Comparison of ENCODE assay signal across 1 cellular context in the genomic region with DNA sequence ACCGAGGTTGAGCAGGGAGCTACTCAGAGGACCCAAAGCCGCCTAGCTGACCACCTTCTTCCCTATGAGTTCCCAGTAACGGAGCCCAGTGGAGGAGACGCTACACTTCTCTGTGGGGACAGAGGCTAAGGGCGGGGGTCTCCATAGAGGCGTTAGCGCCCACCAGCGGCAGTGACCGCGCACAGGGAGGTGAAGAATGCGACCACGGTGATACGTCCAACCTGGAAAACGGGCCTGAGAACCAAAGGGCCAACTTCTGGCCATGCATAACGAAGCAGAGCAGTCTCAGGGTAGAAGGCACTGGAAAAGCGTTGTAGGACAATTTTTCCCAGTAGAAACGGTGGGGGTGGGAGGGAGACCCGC.
TF ChIP-seq lines count a peak whose summit lies in the region.

No MANE protein-coding gene starts in this region.

TF ChIP-seq in GM23338, 12 proteins besides CTCF, POLR2A, EP300 and RAD21:
- no peak for TF ChIP-seq ZNF114 (CRISPR knock-in tag; IDR thresholded peaks at IDR 0.05)
- TF ChIP-seq, protein P1, sequence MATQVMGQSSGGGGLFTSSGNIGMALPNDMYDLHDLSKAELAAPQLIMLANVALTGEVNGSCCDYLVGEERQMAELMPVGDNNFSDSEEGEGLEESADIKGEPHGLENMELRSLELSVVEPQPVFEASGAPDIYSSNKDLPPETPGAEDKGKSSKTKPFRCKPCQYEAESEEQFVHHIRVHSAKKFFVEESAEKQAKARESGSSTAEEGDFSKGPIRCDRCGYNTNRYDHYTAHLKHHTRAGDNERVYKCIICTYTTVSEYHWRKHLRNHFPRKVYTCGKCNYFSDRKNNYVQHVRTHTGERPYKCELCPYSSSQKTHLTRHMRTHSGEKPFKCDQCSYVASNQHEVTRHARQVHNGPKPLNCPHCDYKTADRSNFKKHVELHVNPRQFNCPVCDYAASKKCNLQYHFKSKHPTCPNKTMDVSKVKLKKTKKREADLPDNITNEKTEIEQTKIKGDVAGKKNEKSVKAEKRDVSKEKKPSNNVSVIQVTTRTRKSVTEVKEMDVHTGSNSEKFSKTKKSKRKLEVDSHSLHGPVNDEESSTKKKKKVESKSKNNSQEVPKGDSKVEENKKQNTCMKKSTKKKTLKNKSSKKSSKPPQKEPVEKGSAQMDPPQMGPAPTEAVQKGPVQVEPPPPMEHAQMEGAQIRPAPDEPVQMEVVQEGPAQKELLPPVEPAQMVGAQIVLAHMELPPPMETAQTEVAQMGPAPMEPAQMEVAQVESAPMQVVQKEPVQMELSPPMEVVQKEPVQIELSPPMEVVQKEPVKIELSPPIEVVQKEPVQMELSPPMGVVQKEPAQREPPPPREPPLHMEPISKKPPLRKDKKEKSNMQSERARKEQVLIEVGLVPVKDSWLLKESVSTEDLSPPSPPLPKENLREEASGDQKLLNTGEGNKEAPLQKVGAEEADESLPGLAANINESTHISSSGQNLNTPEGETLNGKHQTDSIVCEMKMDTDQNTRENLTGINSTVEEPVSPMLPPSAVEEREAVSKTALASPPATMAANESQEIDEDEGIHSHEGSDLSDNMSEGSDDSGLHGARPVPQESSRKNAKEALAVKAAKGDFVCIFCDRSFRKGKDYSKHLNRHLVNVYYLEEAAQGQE (IDR thresholded peaks at IDR 0.05; ENCODE audit: unreplicated experiment): no peak
- TF ChIP-seq STAT1 (IDR thresholded peaks at IDR 0.05; ENCODE audit: unreplicated experiment): no peak
- no peak for TF ChIP-seq EZH2phosphoT487 (IDR thresholded peaks at IDR 0.05; ENCODE audit: unreplicated experiment)
- TF ChIP-seq EZH2 (IDR thresholded peaks at IDR 0.05; ENCODE audit: low read depth, unreplicated experiment): no peak
- TF ChIP-seq JUNB (IDR thresholded peaks at IDR 0.05; ENCODE audit: unreplicated experiment): no peak
- no peak for TF ChIP-seq POLR2AphosphoS5 (IDR thresholded peaks at IDR 0.05; ENCODE audit: low read depth)
- TF ChIP-seq NANOG (IDR thresholded peaks at IDR 0.05; ENCODE audit: borderline replicate concordance): no peak
- TF ChIP-seq ZNF331 (CRISPR knock-in tag; IDR thresholded peaks at IDR 0.05; ENCODE audit: low read depth): no peak
- TF ChIP-seq CREB1 (CRISPR knock-in tag; IDR thresholded peaks at IDR 0.05; ENCODE audit: low read depth): no peak
- TF ChIP-seq, protein P2, sequence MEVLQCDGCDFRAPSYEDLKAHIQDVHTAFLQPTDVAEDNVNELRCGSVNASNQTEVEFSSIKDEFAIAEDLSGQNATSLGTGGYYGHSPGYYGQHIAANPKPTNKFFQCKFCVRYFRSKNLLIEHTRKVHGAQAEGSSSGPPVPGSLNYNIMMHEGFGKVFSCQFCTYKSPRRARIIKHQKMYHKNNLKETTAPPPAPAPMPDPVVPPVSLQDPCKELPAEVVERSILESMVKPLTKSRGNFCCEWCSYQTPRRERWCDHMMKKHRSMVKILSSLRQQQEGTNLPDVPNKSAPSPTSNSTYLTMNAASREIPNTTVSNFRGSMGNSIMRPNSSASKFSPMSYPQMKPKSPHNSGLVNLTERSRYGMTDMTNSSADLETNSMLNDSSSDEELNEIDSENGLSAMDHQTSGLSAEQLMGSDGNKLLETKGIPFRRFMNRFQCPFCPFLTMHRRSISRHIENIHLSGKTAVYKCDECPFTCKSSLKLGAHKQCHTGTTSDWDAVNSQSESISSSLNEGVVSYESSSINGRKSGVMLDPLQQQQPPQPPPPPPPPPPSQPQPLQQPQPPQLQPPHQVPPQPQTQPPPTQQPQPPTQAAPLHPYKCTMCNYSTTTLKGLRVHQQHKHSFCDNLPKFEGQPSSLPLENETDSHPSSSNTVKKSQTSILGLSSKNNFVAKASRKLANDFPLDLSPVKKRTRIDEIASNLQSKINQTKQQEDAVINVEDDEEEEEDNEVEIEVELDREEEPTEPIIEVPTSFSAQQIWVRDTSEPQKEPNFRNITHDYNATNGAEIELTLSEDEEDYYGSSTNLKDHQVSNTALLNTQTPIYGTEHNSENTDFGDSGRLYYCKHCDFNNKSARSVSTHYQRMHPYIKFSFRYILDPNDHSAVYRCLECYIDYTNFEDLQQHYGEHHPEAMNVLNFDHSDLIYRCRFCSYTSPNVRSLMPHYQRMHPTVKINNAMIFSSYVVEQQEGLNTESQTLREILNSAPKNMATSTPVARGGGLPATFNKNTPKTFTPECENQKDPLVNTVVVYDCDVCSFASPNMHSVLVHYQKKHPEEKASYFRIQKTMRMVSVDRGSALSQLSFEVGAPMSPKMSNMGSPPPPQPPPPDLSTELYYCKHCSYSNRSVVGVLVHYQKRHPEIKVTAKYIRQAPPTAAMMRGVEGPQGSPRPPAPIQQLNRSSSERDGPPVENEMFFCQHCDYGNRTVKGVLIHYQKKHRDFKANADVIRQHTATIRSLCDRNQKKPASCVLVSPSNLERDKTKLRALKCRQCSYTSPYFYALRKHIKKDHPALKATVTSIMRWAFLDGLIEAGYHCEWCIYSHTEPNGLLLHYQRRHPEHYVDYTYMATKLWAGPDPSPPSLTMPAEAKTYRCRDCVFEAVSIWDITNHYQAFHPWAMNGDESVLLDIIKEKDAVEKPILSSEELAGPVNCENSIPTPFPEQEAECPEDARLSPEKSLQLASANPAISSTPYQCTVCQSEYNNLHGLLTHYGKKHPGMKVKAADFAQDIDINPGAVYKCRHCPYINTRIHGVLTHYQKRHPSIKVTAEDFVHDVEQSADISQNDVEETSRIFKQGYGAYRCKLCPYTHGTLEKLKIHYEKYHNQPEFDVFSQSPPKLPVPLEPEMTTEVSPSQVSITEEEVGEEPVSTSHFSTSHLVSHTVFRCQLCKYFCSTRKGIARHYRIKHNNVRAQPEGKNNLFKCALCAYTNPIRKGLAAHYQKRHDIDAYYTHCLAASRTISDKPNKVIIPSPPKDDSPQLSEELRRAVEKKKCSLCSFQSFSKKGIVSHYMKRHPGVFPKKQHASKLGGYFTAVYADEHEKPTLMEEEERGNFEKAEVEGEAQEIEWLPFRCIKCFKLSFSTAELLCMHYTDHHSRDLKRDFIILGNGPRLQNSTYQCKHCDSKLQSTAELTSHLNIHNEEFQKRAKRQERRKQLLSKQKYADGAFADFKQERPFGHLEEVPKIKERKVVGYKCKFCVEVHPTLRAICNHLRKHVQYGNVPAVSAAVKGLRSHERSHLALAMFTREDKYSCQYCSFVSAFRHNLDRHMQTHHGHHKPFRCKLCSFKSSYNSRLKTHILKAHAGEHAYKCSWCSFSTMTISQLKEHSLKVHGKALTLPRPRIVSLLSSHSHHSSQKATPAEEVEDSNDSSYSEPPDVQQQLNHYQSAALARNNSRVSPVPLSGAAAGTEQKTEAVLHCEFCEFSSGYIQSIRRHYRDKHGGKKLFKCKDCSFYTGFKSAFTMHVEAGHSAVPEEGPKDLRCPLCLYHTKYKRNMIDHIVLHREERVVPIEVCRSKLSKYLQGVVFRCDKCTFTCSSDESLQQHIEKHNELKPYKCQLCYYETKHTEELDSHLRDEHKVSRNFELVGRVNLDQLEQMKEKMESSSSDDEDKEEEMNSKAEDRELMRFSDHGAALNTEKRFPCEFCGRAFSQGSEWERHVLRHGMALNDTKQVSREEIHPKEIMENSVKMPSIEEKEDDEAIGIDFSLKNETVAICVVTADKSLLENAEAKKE (CRISPR knock-in tag; IDR thresholded peaks at IDR 0.05): no peak
- TF ChIP-seq, protein P3, sequence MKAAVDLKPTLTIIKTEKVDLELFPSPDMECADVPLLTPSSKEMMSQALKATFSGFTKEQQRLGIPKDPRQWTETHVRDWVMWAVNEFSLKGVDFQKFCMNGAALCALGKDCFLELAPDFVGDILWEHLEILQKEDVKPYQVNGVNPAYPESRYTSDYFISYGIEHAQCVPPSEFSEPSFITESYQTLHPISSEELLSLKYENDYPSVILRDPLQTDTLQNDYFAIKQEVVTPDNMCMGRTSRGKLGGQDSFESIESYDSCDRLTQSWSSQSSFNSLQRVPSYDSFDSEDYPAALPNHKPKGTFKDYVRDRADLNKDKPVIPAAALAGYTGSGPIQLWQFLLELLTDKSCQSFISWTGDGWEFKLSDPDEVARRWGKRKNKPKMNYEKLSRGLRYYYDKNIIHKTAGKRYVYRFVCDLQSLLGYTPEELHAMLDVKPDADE (IDR thresholded peaks at IDR 0.05): no peak
